In genomic region chr12:120944645-120945217, GRCh38 we compare ENCODE assay signal across 7 cellular contexts. TPM values are rescaled to one million over a fixed set of nuclear protein-coding genes. Genes with fewer than 3 reads are reported as not detected.
A peak's percentile ranks its signal among the peaks of the same experiment; 100 is the strongest.
DNase-seq lines count a peak whose midpoint lies in the region; ATAC-seq and TF ChIP-seq lines count a peak whose summit lies in the region.

No MANE protein-coding gene starts in this region.

- H3K36me3 Mint-ChIP-seq in stimulated activated naive B cell treated with anti-CD40 and anti-IgM and Interleukin-4, amounts not matched to agents 10 μg/mL and 1 μg/mL and 100 μg/mL, for 72 hours, result no peaks in the 10 kb centered on the region

- H3K4me1 Mint-ChIP-seq in stimulated activated naive B cell treated with anti-CD40 and anti-IgM and Interleukin-4, amounts not matched to agents 10 μg/mL and 1 μg/mL and 100 μg/mL, for 72 hours, result peaks cover 5 to 25% of the 10 kb centered on the region in 2 donors

- DNase-seq in NCI-H146 (lab: John Stamatoyannopoulos, UW) (peak; percentile 29), mucosa of gallbladder (ENCODE audit: low spot score) (peak; percentile 41), DMS153 (lab: John Stamatoyannopoulos, UW) (no peak)
- peak; percentile 67 for DNase-seq in activated CD4-positive, alpha-beta T cell treated with anti-CD3 and anti-CD28 coated beads, Interleukin-2, amount 50 U/mL, for 1 hour
- DNase-seq in effector CD4-positive, alpha-beta T cell, result peak; percentile 44
- DNase-seq in stimulated activated naive B cell treated with anti-CD40 and anti-IgM and Interleukin-4, amounts not matched to agents 10 μg/mL and 1 μg/mL and 100 μg/mL, for 72 hours, result peak; percentile 52

- peak; percentile 75 to 86 for ATAC-seq in stimulated activated naive B cell treated with anti-CD40 and anti-IgM and Interleukin-4, amounts not matched to agents 10 μg/mL and 1 μg/mL and 100 μg/mL, for 72 hours (replicated peaks)

- no peak overlapping the region for H3K27ac Mint-ChIP-seq in stimulated activated naive B cell treated with anti-CD40 and anti-IgM and Interleukin-4, amounts not matched to agents 10 μg/mL and 1 μg/mL and 100 μg/mL, for 72 hours

- H3K27me3 Mint-ChIP-seq in stimulated activated naive B cell treated with anti-CD40 and anti-IgM and Interleukin-4, amounts not matched to agents 10 μg/mL and 1 μg/mL and 100 μg/mL, for 72 hours, result peaks cover under 1 to 6% of the 10 kb centered on the region in 2 donors

- peak; percentile 85 for TF ChIP-seq CTCF in GM12873 (IDR thresholded peaks at IDR 0.05; ENCODE audit: insufficient read depth, low read depth, low read length, missing control alignments)

- H3K4me3 Mint-ChIP-seq in stimulated activated naive B cell treated with anti-CD40 and anti-IgM and Interleukin-4, amounts not matched to agents 10 μg/mL and 1 μg/mL and 100 μg/mL, for 72 hours, result no peak overlapping the region

- H3K9me3 Mint-ChIP-seq in stimulated activated naive B cell treated with anti-CD40 and anti-IgM and Interleukin-4, amounts not matched to agents 10 μg/mL and 1 μg/mL and 100 μg/mL, for 72 hours, result peaks cover 0 to 1% of the 10 kb centered on the region in 2 donors

RNA-seq across cellular contexts. Expression of gene HNF1A, which starts 33.6 kb away (rescaled TPM):
- total RNA-seq in mucosa of gallbladder, result 12.0 TPM

RNA-seq across cellular contexts. Expression of gene SPPL3, which starts 40.6 kb away (rescaled TPM):
- 50.7 TPM for total RNA-seq in mucosa of gallbladder
